In the genomic region with DNA sequence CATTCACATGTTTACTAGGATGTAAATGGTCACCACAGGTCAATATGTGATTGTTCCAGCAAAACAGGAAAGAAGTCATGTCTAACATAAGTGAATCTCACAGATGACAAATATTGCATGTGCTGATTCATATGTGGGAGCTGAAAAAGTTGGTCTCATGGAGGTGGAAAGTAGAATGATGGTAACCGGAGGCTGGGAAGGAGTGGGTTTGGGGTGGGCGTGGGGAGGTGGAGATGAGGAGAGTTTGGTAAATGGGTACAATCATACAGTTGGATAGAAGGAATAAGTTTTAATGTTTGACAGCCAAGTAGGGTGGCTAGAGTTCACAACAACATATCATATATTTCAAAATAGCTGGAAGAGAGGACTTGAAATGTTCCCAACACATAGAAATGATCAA, we compare ENCODE assay signal across 25 cellular contexts.
"Had no signal": no experiment of that assay in that cellular context is flagged by ENCODE, and none has a peak within 500 bp of the region (broad histone marks: within the 10 kb centered on the region; RNA-seq: fewer than 3 reads in every experiment).

No MANE protein-coding gene starts in this region.

- H3K27me3 Mint-ChIP-seq: dendritic cell treated with granulocyte-macrophage colony-stimulating factor and Interleukin-4, amounts not matched to agents 40 ng/mL and 50 ng/mL, for 4 days had no signal

- H3K27ac ChIP-seq: colonic mucosa, coronary artery, dorsolateral prefrontal cortex, epithelial cell of prostate, esophagus muscularis mucosa, esophagus squamous epithelium, foreskin keratinocyte, gastrocnemius medialis, gastroesophageal sphincter, heart left ventricle, heart right ventricle, hepatocyte had no signal

- H3K27me3 ChIP-seq: colonic mucosa, dorsolateral prefrontal cortex, esophagus muscularis mucosa, esophagus squamous epithelium, gastrocnemius medialis, gastroesophageal sphincter, hepatocyte had no signal

- ATAC-seq: effector memory CD8-positive, alpha-beta T cell; esophagus mucosa; foreskin keratinocyte; gastrocnemius medialis; gastroesophageal sphincter; heart left ventricle; heart right ventricle had no signal

- H3K9me3 ChIP-seq: colonic mucosa, esophagus muscularis mucosa, esophagus squamous epithelium, gastrocnemius medialis, gastroesophageal sphincter, heart left ventricle, heart right ventricle had no signal

- H3K4me2 ChIP-seq: hepatocyte had no signal

- H3K4me3 Mint-ChIP-seq: dendritic cell treated with granulocyte-macrophage colony-stimulating factor and Interleukin-4, amounts not matched to agents 40 ng/mL and 50 ng/mL, for 4 days; effector memory CD8-positive, alpha-beta T cell; endodermal cell had no signal

- H3K4me3 ChIP-seq: colonic mucosa, coronary artery, dorsolateral prefrontal cortex, esophagus muscularis mucosa, esophagus squamous epithelium, gastrocnemius medialis, gastroesophageal sphincter, heart left ventricle, heart right ventricle, hepatocyte had no signal

- H3K27ac Mint-ChIP-seq: effector memory CD8-positive, alpha-beta T cell; endodermal cell had no signal

- H2AFZ ChIP-seq: hepatocyte had no signal

- H3K4me1 ChIP-seq: colonic mucosa, esophagus squamous epithelium, foreskin keratinocyte, gastrocnemius medialis had no signal

- H3K79me2 ChIP-seq: hepatocyte had no signal

- H3K9me3 Mint-ChIP-seq: dendritic cell treated with granulocyte-macrophage colony-stimulating factor and Interleukin-4, amounts not matched to agents 40 ng/mL and 50 ng/mL, for 4 days; effector memory CD8-positive, alpha-beta T cell; endodermal cell had no signal

- DNase-seq: colonic mucosa; cortex of kidney; dermis blood vessel endothelial cell; dorsolateral prefrontal cortex; effector CD4-positive, alpha-beta T cell; effector CD8-positive, alpha-beta T cell; effector memory CD4-positive, alpha-beta T cell; effector memory CD8-positive, alpha-beta T cell; endodermal cell; erythroblast; esophagus squamous epithelium; foreskin fibroblast; foreskin keratinocyte; foreskin melanocyte; gastrocnemius medialis; glutamatergic neuron; heart left ventricle; heart right ventricle had no signal

- H3K36me3 ChIP-seq: colonic mucosa, esophagus muscularis mucosa, esophagus squamous epithelium, gastrocnemius medialis, gastroesophageal sphincter, heart left ventricle, heart right ventricle had no signal
